In the genomic region with DNA sequence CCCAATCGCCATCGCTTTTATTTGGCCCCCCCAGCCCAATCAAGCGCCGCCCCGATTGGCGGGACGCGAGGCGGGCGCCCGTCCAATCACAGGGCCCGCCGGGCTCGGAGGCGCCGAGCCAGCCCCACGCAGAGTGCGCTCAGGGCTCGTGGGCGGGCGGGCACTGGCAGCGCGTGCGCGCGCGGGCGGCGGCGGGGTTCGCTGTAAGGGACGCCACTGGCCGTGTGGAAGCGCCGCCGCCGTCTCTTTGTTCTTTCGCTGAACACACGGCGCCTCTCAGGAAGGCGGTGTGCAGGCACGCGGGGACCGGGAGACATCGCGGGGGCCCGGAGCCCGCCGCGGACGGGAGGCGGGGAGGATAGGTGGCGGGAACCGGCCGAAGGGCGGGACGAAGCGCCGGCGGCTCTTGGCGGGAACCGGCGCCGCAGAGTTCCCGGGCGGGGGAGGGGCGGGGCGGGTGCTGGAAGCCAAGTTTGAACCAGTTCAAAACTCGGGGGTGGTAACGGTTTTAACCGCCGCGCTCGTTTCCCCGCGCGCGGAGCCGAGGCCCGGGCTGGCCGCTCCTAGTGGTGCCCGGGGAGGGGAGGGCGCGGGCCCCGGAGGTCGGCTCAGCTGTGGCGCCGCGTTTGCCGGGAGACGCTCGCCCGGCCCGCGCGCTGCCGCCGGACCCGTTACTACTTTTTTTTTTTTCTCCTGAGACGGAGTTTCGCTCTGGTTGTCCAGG, we compare ENCODE assay signal across 1 cellular context.
TF ChIP-seq lines count a peak whose summit lies in the region.

No MANE protein-coding gene starts in this region.

TF ChIP-seq in SK-N-SH, 30 proteins besides CTCF, POLR2A, EP300 and RAD21 (continued from another document):
- TF ChIP-seq, protein P1, sequence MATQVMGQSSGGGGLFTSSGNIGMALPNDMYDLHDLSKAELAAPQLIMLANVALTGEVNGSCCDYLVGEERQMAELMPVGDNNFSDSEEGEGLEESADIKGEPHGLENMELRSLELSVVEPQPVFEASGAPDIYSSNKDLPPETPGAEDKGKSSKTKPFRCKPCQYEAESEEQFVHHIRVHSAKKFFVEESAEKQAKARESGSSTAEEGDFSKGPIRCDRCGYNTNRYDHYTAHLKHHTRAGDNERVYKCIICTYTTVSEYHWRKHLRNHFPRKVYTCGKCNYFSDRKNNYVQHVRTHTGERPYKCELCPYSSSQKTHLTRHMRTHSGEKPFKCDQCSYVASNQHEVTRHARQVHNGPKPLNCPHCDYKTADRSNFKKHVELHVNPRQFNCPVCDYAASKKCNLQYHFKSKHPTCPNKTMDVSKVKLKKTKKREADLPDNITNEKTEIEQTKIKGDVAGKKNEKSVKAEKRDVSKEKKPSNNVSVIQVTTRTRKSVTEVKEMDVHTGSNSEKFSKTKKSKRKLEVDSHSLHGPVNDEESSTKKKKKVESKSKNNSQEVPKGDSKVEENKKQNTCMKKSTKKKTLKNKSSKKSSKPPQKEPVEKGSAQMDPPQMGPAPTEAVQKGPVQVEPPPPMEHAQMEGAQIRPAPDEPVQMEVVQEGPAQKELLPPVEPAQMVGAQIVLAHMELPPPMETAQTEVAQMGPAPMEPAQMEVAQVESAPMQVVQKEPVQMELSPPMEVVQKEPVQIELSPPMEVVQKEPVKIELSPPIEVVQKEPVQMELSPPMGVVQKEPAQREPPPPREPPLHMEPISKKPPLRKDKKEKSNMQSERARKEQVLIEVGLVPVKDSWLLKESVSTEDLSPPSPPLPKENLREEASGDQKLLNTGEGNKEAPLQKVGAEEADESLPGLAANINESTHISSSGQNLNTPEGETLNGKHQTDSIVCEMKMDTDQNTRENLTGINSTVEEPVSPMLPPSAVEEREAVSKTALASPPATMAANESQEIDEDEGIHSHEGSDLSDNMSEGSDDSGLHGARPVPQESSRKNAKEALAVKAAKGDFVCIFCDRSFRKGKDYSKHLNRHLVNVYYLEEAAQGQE (IDR thresholded peaks at IDR 0.05; ENCODE audit: low read depth, low read length), result peak; percentile 45; the same call in 1 of the 2 replicates
- TF ChIP-seq RXRA (IDR thresholded peaks at IDR 0.05; ENCODE audit: borderline replicate concordance, low read depth) (no peak), MXI1 (IDR thresholded peaks at IDR 0.05; ENCODE audit: low read depth, low read length) (peak; percentile 65), MEF2A (IDR thresholded peaks at IDR 0.05; ENCODE audit: borderline replicate concordance, low read depth) (no peak; the same call in 1 of the 2 replicates), TAF1 (IDR thresholded peaks at IDR 0.05; ENCODE audit: borderline replicate concordance, low read depth, low read length) (no peak), ELF1 (IDR thresholded peaks at IDR 0.05) (no peak), FOXM1 (IDR thresholded peaks at IDR 0.05; ENCODE audit: low read depth) (peak; percentile 98), NFIC (IDR thresholded peaks at IDR 0.05; ENCODE audit: borderline replicate concordance) (peak; percentile 41; the same call in 1 of the 2 replicates), FOXJ3 (CRISPR knock-in tag; IDR thresholded peaks at IDR 0.05) (no peak), SIN3A (IDR thresholded peaks at IDR 0.05; ENCODE audit: borderline replicate concordance, low read depth, low read length) (peak; percentile 91; the same call in 1 of the 2 replicates), CHD2 (IDR thresholded peaks at IDR 0.05; ENCODE audit: low read length, partially characterized antibody) (no peak), FOSL2 (IDR thresholded peaks at IDR 0.05; ENCODE audit: borderline replicate concordance, low read depth) (no peak; the same call in 1 of the 2 replicates), YY1 (IDR thresholded peaks at IDR 0.05; ENCODE audit: low read depth) (peak; percentile 34; the same call in 1 of the 2 replicates), RCOR1 (IDR thresholded peaks at IDR 0.05; ENCODE audit: low read length) (no peak; the same call in 1 of the 2 replicates), SMC3 (IDR thresholded peaks at IDR 0.05; ENCODE audit: low read depth, low read length) (no peak), POLR2AphosphoS5 (IDR thresholded peaks at IDR 0.05; ENCODE audit: low read depth, low read length) (peak; percentile 77)
- TF ChIP-seq, protein P2, sequence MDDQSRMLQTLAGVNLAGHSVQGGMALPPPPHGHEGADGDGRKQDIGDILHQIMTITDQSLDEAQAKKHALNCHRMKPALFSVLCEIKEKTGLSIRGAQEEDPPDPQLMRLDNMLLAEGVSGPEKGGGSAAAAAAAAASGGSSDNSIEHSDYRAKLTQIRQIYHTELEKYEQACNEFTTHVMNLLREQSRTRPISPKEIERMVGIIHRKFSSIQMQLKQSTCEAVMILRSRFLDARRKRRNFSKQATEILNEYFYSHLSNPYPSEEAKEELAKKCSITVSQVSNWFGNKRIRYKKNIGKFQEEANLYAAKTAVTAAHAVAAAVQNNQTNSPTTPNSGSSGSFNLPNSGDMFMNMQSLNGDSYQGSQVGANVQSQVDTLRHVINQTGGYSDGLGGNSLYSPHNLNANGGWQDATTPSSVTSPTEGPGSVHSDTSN (IDR thresholded peaks at IDR 0.05), result peak; percentile 15; the same call in 1 of the 2 replicates
- TF ChIP-seq, protein P3, sequence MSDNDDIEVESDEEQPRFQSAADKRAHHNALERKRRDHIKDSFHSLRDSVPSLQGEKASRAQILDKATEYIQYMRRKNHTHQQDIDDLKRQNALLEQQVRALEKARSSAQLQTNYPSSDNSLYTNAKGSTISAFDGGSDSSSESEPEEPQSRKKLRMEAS (IDR thresholded peaks at IDR 0.05; ENCODE audit: low read depth), result peak; percentile 73
- TF ChIP-seq, protein P4, sequence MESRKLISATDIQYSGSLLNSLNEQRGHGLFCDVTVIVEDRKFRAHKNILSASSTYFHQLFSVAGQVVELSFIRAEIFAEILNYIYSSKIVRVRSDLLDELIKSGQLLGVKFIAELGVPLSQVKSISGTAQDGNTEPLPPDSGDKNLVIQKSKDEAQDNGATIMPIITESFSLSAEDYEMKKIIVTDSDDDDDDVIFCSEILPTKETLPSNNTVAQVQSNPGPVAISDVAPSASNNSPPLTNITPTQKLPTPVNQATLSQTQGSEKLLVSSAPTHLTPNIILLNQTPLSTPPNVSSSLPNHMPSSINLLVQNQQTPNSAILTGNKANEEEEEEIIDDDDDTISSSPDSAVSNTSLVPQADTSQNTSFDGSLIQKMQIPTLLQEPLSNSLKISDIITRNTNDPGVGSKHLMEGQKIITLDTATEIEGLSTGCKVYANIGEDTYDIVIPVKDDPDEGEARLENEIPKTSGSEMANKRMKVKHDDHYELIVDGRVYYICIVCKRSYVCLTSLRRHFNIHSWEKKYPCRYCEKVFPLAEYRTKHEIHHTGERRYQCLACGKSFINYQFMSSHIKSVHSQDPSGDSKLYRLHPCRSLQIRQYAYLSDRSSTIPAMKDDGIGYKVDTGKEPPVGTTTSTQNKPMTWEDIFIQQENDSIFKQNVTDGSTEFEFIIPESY (IDR thresholded peaks at IDR 0.05; ENCODE audit: borderline replicate concordance, low read depth), result 0 out of 2 replicates have a peak, but pooled peaks have one; percentile 41
- TF ChIP-seq, protein P5, sequence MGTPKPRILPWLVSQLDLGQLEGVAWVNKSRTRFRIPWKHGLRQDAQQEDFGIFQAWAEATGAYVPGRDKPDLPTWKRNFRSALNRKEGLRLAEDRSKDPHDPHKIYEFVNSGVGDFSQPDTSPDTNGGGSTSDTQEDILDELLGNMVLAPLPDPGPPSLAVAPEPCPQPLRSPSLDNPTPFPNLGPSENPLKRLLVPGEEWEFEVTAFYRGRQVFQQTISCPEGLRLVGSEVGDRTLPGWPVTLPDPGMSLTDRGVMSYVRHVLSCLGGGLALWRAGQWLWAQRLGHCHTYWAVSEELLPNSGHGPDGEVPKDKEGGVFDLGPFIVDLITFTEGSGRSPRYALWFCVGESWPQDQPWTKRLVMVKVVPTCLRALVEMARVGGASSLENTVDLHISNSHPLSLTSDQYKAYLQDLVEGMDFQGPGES (IDR thresholded peaks at IDR 0.05; ENCODE audit: low read depth, low read length), result peak; percentile 67; the same call in 1 of the 2 replicates
- TF ChIP-seq, protein P6, sequence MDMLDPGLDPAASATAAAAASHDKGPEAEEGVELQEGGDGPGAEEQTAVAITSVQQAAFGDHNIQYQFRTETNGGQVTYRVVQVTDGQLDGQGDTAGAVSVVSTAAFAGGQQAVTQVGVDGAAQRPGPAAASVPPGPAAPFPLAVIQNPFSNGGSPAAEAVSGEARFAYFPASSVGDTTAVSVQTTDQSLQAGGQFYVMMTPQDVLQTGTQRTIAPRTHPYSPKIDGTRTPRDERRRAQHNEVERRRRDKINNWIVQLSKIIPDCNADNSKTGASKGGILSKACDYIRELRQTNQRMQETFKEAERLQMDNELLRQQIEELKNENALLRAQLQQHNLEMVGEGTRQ (IDR thresholded peaks at IDR 0.05; ENCODE audit: borderline replicate concordance, low read depth, low read length), result no peak
